8 cellular contexts compared by ENCODE assay signal in the genomic region with DNA sequence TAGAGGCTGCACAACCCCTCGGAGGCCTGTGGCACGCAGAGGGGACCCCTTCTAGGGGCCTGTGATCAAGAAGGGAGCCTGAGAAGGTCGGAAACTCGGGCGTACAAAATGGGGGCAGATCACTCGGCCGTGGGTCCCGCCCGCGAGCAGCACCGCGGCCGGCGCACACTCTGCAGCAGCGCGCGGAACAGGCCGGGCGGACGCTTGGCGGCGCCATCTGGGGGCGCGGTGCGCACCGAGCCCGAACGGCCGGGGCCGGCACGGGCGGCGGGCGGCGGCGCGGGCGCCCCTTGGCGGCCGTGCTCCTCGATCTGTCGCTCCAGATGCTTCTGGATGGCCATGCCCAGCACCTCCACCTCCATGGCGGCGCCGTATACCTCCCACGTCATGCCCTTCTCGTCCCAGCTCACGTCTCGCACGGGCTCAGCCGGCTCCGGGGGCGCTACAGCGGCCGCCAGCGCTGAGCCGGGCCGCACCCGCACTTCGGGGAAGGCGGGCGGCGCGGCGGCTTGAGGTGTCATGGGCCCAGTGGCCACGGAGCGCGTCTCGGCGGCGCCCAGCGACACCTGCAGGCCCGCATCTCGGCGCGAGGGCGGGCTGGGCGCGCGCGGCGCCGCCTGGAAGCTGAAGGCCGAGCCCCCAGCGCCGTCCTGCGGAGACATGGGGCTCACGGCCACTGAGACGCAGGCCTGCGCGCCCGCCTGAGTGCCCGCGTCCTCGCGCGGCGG. TPM values are rescaled to one million over a fixed set of nuclear protein-coding genes. Genes with fewer than 3 reads are reported as not detected.
DNase-seq lines count a peak whose midpoint lies in the region; ATAC-seq and TF ChIP-seq lines count a peak whose summit lies in the region.

No MANE protein-coding gene starts in this region.

- H3K36me3 Mint-ChIP-seq in activated naive CD8-positive, alpha-beta T cell, result no peaks in the 10 kb centered on the region
- H3K36me3 Mint-ChIP-seq in immature natural killer cell, result no peaks in the 10 kb centered on the region

- peak; percentile 32 for TF ChIP-seq CTCF in NB4 (IDR thresholded peaks at IDR 0.05; ENCODE audit: low read depth, low read length)

- peak; percentile 62 for ATAC-seq in GM19025 (IDR thresholded peaks at IDR 0.05; ENCODE audit: low read depth, unreplicated experiment)

- peak overlapping the region; percentile 77 for H3K4me3 Mint-ChIP-seq in activated naive CD8-positive, alpha-beta T cell
- H3K4me3 Mint-ChIP-seq in immature natural killer cell, result peak overlapping the region; percentile 55 to 86 (median 78)

- no peak overlapping the region for H3K4me3 ChIP-seq in NB4 (ENCODE audit: low read depth, low read length)

- H3K4me1 Mint-ChIP-seq in activated naive CD8-positive, alpha-beta T cell (ENCODE audit: low read depth), result peaks cover 4% of the 10 kb centered on the region
- H3K4me1 Mint-ChIP-seq in immature natural killer cell, result peaks cover 7% of the 10 kb centered on the region in 2 donors

- peaks cover 2% of the 10 kb centered on the region for H3K27me3 Mint-ChIP-seq in activated naive CD8-positive, alpha-beta T cell
- peaks cover 0 to 11% (median 6%) of the 10 kb centered on the region in 3 donors for H3K27me3 Mint-ChIP-seq in immature natural killer cell (ENCODE audit: low read depth in 3 of 3)

- no peak for TF ChIP-seq POLR2A in NB4 (IDR thresholded peaks at IDR 0.05; ENCODE audit: extremely low read depth, insufficient read length)

- H3K9me3 Mint-ChIP-seq in activated naive CD8-positive, alpha-beta T cell (ENCODE audit: low read depth), result no peaks in the 10 kb centered on the region
- peaks cover 0 to 2% (median 0%) of the 10 kb centered on the region in 6 donors for H3K9me3 Mint-ChIP-seq in immature natural killer cell

- peak overlapping the region; percentile 64 for H3K27ac Mint-ChIP-seq in activated naive CD8-positive, alpha-beta T cell
- no peak overlapping the region for H3K27ac Mint-ChIP-seq in immature natural killer cell

- peak; percentile 66 for DNase-seq in NB4 (ENCODE audit: low read depth)
- DNase-seq in immature natural killer cell, result peak; percentile 45 to 57 (median 55)
- peak; percentile 44 for DNase-seq in stimulated activated CD8-positive, alpha-beta memory T cell treated with anti-CD3 and anti-CD28 coated beads, Interleukin-12 subunit alpha, Interleukin-12 subunit beta, amount 100 ng/mL, for 1 hour (ENCODE audit: low read depth)
- DNase-seq in NCI-H2196 (lab: John Stamatoyannopoulos, UW; ENCODE audit: unreplicated experiment), result no peak
- DNase-seq in COLO668 (lab: John Stamatoyannopoulos, UW; ENCODE audit: unreplicated experiment), result no peak
- no peak for DNase-seq in G401 (ENCODE audit: low spot score)

- in situ Hi-C loops in G401 (cut with HindIII; ENCODE audit: low sequenced_read_pairs), result no loop called here

RNA-seq across cellular contexts. Expression of gene GPRIN1, which starts 13.1 kb away (rescaled TPM):
- polyA plus RNA-seq in immature natural killer cell, result under 1 TPM; 0.34 to 0.63 (median 0.46) TPM
- 15.3 and 19.9 TPM in 2 replicates for total RNA-seq in G401 (2014; rRNA removed; shearing (Covaris generic))

RNA-seq across cellular contexts. Expression of gene SNCB, which starts 33.5 kb away (rescaled TPM):
- under 1 TPM in 1 of 3 donors, not detected in 2; 0.26 TPM for polyA plus RNA-seq in immature natural killer cell
- total RNA-seq in G401 (2014; rRNA removed; shearing (Covaris generic)), result 0.49 and 1.7 TPM in 2 replicates

RNA-seq across cellular contexts. Expression of gene EIF4E1B, which starts 33.6 kb away (rescaled TPM):
- polyA plus RNA-seq in immature natural killer cell, result not detected
- total RNA-seq in G401 (2014; rRNA removed; shearing (Covaris generic)), result not detected in 2 replicates

RNA-seq across cellular contexts. Expression of gene CDHR2, which starts 47.7 kb away (rescaled TPM):
- polyA plus RNA-seq in immature natural killer cell, result not detected
- not detected in 2 replicates for total RNA-seq in G401 (2014; rRNA removed; shearing (Covaris generic))

RNA-seq across cellular contexts. Expression of gene TSPAN17, which starts 50.4 kb away (rescaled TPM):
- polyA plus RNA-seq in immature natural killer cell, result 10 to 100 TPM; 45.2 to 53.0 (median 49.4) TPM
- 91.3 and 96.3 TPM in 2 replicates for total RNA-seq in G401 (2014; rRNA removed; shearing (Covaris generic))

Comparison
In these comparisons a context has a peak if more than half of its experiments do, and no peak if none do; other contexts are left out.
1. DNase-seq: peak in NB4 (single experiment), immature natural killer cell (3 of 3) and stimulated activated CD8-positive, alpha-beta memory T cell treated with anti-CD3 and anti-CD28 coated beads, Interleukin-12 subunit alpha, Interleukin-12 subunit beta, amount 100 ng/mL, for 1 hour (single experiment); none in NCI-H2196 (single experiment), COLO668 (single experiment) and G401 (single experiment).